38 cellular contexts compared by ENCODE assay signal in genomic region chr1:13461977-13462376, GRCh38. TPM values are rescaled to one million over a fixed set of nuclear protein-coding genes. Genes with fewer than 3 reads are reported as not detected.
"Had no signal": no experiment of that assay in that cellular context is flagged by ENCODE, and none has a peak within 500 bp of the region (broad histone marks: within the 10 kb centered on the region; RNA-seq: fewer than 3 reads in every experiment).

No MANE protein-coding gene starts in this region.

- H3K4me1 Mint-ChIP-seq: activated B cell treated with CpG ODN at 0.5 μM for 24 hours had no signal

- H3K27ac Mint-ChIP-seq: activated B cell treated with CpG ODN at 0.5 μM for 24 hours; activated CD4-positive, alpha-beta memory T cell treated with anti-CD3 and anti-CD28 coated beads for 36 hours; activated naive CD4-positive, alpha-beta T cell treated with anti-CD3 and anti-CD28 coated beads for 36 hours; activated naive CD4-positive, alpha-beta T cell treated with anti-CD3 and anti-CD28 coated beads, Interleukin-2, amount 50 U/mL, for 72 hours; activated T-helper 1 cell treated with anti-CD3 and anti-CD28 coated beads, Interleukin-12 subunit alpha, Interleukin-12 subunit beta, Interleukin-2, Interleukin-4 antibody, amounts not matched to agents 30 ng/mL and 10 ng/mL and 1 ng/mL, durations not matched to agents 14 hours and 24 hours and 36 hours had no signal

- H3K27me3 Mint-ChIP-seq: activated CD4-positive, alpha-beta memory T cell treated with anti-CD3 and anti-CD28 coated beads for 36 hours had no signal

- H3K9me3 Mint-ChIP-seq: activated B cell treated with CpG ODN at 0.5 μM for 24 hours; activated CD4-positive, alpha-beta memory T cell treated with anti-CD3 and anti-CD28 coated beads for 36 hours; activated naive CD4-positive, alpha-beta T cell treated with anti-CD3 and anti-CD28 coated beads for 36 hours; activated naive CD4-positive, alpha-beta T cell treated with anti-CD3 and anti-CD28 coated beads, Interleukin-2, amount 50 U/mL, for 72 hours; activated T-cell treated with anti-CD3 and anti-CD28 coated beads, Interleukin-2, amount 50 U/mL, for 4 hours; activated T-helper 1 cell treated with anti-CD3 and anti-CD28 coated beads, Interleukin-12 subunit alpha, Interleukin-12 subunit beta, Interleukin-2, Interleukin-4 antibody, amounts not matched to agents 30 ng/mL and 10 ng/mL and 1 ng/mL, durations not matched to agents 14 hours and 24 hours and 36 hours had no signal

- H3K4me1 ChIP-seq: adrenal gland, body of pancreas, breast epithelium, SJSA1 had no signal

- H3K27me3 ChIP-seq: adrenal gland, body of pancreas, breast epithelium, SJSA1 had no signal

- H3K4me3 Mint-ChIP-seq: activated B cell treated with CpG ODN at 0.5 μM for 24 hours; activated CD4-positive, alpha-beta memory T cell treated with anti-CD3 and anti-CD28 coated beads for 36 hours; activated naive CD4-positive, alpha-beta T cell treated with anti-CD3 and anti-CD28 coated beads for 36 hours; activated T-cell treated with anti-CD3 and anti-CD28 coated beads, Interleukin-2, amount 50 U/mL, for 4 hours; activated T-helper 1 cell treated with anti-CD3 and anti-CD28 coated beads, Interleukin-12 subunit alpha, Interleukin-12 subunit beta, Interleukin-2, Interleukin-4 antibody, amounts not matched to agents 30 ng/mL and 10 ng/mL and 1 ng/mL, durations not matched to agents 14 hours and 24 hours and 36 hours had no signal

- H3K36me3 ChIP-seq: adrenal gland, breast epithelium, SJSA1 had no signal

- H3K36me3 Mint-ChIP-seq: activated CD4-positive, alpha-beta memory T cell treated with anti-CD3 and anti-CD28 coated beads for 36 hours; activated naive CD4-positive, alpha-beta T cell treated with anti-CD3 and anti-CD28 coated beads, Interleukin-2, amount 50 U/mL, for 72 hours had no signal

- DNase-seq: activated B cell treated with CpG ODN at 0.5 μM for 24 hours; activated CD4-positive, alpha-beta memory T cell treated with anti-CD3 and anti-CD28 coated beads for 36 hours; activated CD4-positive, alpha-beta T cell treated with anti-CD3 and anti-CD28 coated beads for 4 hours; activated CD4-positive, alpha-beta T cell treated with anti-CD3 and anti-CD28 coated beads, Interleukin-2, amount 50 U/mL, for 1 hour; activated CD4-positive, CD25-positive, alpha-beta regulatory T cell treated with anti-CD3 and anti-CD28 coated beads, Interleukin-2, amount 50 U/mL, for 72 hours; activated CD8-positive, alpha-beta memory T cell treated with anti-CD3 and anti-CD28 coated beads, Interleukin-2, amount 50 U/mL, for 4 hours; activated gamma-delta T cell treated with Interleukin-2 at 50 U/mL for 16 hours; activated naive CD4-positive, alpha-beta T cell treated with anti-CD3 and anti-CD28 coated beads for 36 hours; activated T-cell treated with anti-CD3 and anti-CD28 coated beads for 4 hours; activated T-cell treated with anti-CD3 and anti-CD28 coated beads, Interleukin-2, amount 50 U/mL, for 4 hours; adrenal gland; body of pancreas; MV-4-11; NCI-H1092 treated with DMSO at 0.1 percent for 48 hours; NCI-H1417; NCI-H146; NCI-H187; NCI-H2029 treated with DMSO at 0.1 percent for 48 hours; NCI-H2107; NCI-H2171; NCI-H510A; NCI-H526; NCI-H748 treated with DMSO at 0.1 percent for 48 hours; NK-92 treated with Interleukin-12 subunit alpha and Interleukin-12 subunit beta, amount 100 ng/mL, for 24 hours; SHP77 treated with DMSO at 0.1 percent for 48 hours; T-helper 1 cell; T-helper 2 cell; T-helper 9 cell had no signal

- ATAC-seq: activated naive CD4-positive, alpha-beta T cell treated with anti-CD3 and anti-CD28 coated beads, Interleukin-2, amount 50 U/mL, for 72 hours; activated T-cell treated with anti-CD3 and anti-CD28 coated beads, Interleukin-2, amount 50 U/mL, for 4 hours; body of pancreas; SK-N-SH treated with all-trans-retinoic acid at 6 μM for 48 hours had no signal

- H3K9me3 ChIP-seq: adrenal gland, body of pancreas, breast epithelium, SJSA1 had no signal

- H3K4me3 ChIP-seq: adrenal gland, body of pancreas, SJSA1 had no signal

- H3K27ac ChIP-seq: adrenal gland, body of pancreas, breast epithelium, KMS-11, SJSA1, VCaP had no signal

RNA-seq across cellular contexts. Expression of gene PRAMEF20, which starts 51.7 kb away (rescaled TPM):
- total RNA-seq: activated B cell treated with CpG ODN at 0.5 μM for 24 hours; activated CD4-positive, alpha-beta memory T cell treated with anti-CD3 and anti-CD28 coated beads for 36 hours; activated naive CD4-positive, alpha-beta T cell treated with anti-CD3 and anti-CD28 coated beads for 36 hours; activated naive CD4-positive, alpha-beta T cell treated with anti-CD3 and anti-CD28 coated beads, Interleukin-2, amount 50 U/mL, for 72 hours; activated T-cell treated with anti-CD3 and anti-CD28 coated beads, Interleukin-2, amount 50 U/mL, for 4 hours; activated T-helper 1 cell treated with anti-CD3 and anti-CD28 coated beads, Interleukin-12 subunit alpha, Interleukin-12 subunit beta, Interleukin-2, Interleukin-4 antibody, amounts not matched to agents 30 ng/mL and 10 ng/mL and 1 ng/mL, durations not matched to agents 14 hours and 24 hours and 36 hours; adrenal gland; astrocyte; body of pancreas; breast epithelium; cardiac septum; LHCN-M2 had no signal
- polyA plus RNA-seq: adrenal gland had no signal

RNA-seq across cellular contexts. Expression of gene LRRC38, which starts 51.8 kb away (rescaled TPM):
- total RNA-seq: activated B cell treated with CpG ODN at 0.5 μM for 24 hours; activated CD4-positive, alpha-beta memory T cell treated with anti-CD3 and anti-CD28 coated beads for 36 hours; activated naive CD4-positive, alpha-beta T cell treated with anti-CD3 and anti-CD28 coated beads for 36 hours; activated naive CD4-positive, alpha-beta T cell treated with anti-CD3 and anti-CD28 coated beads, Interleukin-2, amount 50 U/mL, for 72 hours; activated T-cell treated with anti-CD3 and anti-CD28 coated beads, Interleukin-2, amount 50 U/mL, for 4 hours; activated T-helper 1 cell treated with anti-CD3 and anti-CD28 coated beads, Interleukin-12 subunit alpha, Interleukin-12 subunit beta, Interleukin-2, Interleukin-4 antibody, amounts not matched to agents 30 ng/mL and 10 ng/mL and 1 ng/mL, durations not matched to agents 14 hours and 24 hours and 36 hours; astrocyte; body of pancreas; LHCN-M2; SJSA1 had no signal
